20 cellular contexts compared by ENCODE assay signal in the genomic region with DNA sequence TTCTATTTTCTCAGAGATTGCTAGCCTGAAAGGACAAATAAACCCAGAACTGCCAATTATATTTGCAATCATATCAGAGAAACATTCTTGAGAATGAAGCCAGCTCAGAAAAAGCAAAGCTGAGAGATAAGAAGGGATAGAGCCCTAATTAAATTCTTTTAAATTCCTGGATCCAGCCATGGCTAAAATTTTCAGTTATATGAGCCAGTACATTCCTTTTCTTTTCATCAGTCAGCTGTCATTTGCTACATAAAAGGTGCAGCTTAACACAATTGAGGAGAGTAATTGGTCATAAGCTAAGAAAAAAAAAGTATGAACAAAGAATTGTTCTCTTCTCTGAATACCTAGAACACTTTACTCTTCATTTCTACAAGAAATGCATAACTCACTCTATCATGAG.
A peak's percentile ranks its signal among the peaks of the same experiment; 100 is the strongest.
DNase-seq lines count a peak whose midpoint lies in the region; ATAC-seq, FAIRE-seq and TF ChIP-seq lines count a peak whose summit lies in the region.
"Had no signal": no experiment of that assay in that cellular context is flagged by ENCODE, and none has a peak within 500 bp of the region (broad histone marks: within the 10 kb centered on the region; RNA-seq: fewer than 3 reads in every experiment).

No MANE protein-coding gene starts in this region.

- ATAC-seq in HepG2 (no peak), omental fat pad (ENCODE audit: low FRiP score) (peak; percentile 77), GM18858 (IDR thresholded peaks at IDR 0.05; ENCODE audit: unreplicated experiment) (no peak)

- H3K4ac ChIP-seq in mesenchymal stem cell (ENCODE audit: low read depth in 1 of 2, low read length in 2 of 2) = no peak overlapping the region

- no peak overlapping the region for H3K14ac ChIP-seq in mesenchymal stem cell (ENCODE audit: low read length in 2 of 2)

- H3K9ac ChIP-seq in liver (ENCODE audit: low read depth in 1 of 2, low read length in 2 of 2) (no peak overlapping the region), HepG2 (ENCODE audit: insufficient read depth, low read depth, low read length) (no peak overlapping the region), mesenchymal stem cell (ENCODE audit: low read length) (no peak overlapping the region)

- H3K27ac ChIP-seq in liver (ENCODE audit: low read depth in 1 of 2, low read length in 2 of 2) (no peak overlapping the region), HepG2 (ENCODE audit: extremely low read length, insufficient read depth, low read length) (no peak overlapping the region), mesenchymal stem cell (ENCODE audit: low read length, poor library complexity, severe bottlenecking) (no peak overlapping the region)

- H3K4me3 ChIP-seq in liver (ENCODE audit: low read depth in 1 of 3, low read length in 3 of 3) (no peak overlapping the region), HepG2 (replicated peaks in 1 of 3; ENCODE audit: insufficient read depth in 1 of 3, low read depth in 2 of 3, low read length in 3 of 3) (no peak overlapping the region), mesenchymal stem cell (ENCODE audit: insufficient read depth in 1 of 2, low read depth in 1 of 2, low read length in 2 of 2) (no peak overlapping the region)
- H3K4me3 ChIP-seq: HAP-1 had no signal

- H3K27me3 ChIP-seq in liver (ENCODE audit: control insufficient read depth in 4 of 4, insufficient read depth in 4 of 4, low read length in 3 of 4) (no peaks in the 10 kb centered on the region), HepG2 (ENCODE audit: control insufficient read depth in 1 of 2, insufficient read depth in 2 of 2, low read length in 2 of 2) (no peaks in the 10 kb centered on the region), mesenchymal stem cell (ENCODE audit: control insufficient read depth in 1 of 2, insufficient read depth in 1 of 2, low read length in 2 of 2) (no peaks in the 10 kb centered on the region)

- no peak overlapping the region for H2AFZ ChIP-seq in HepG2 (ENCODE audit: low read length)
- no peak overlapping the region for H2AFZ ChIP-seq in mesenchymal stem cell (ENCODE audit: low read depth, low read length)

- no peaks in the 10 kb centered on the region for H3K36me3 ChIP-seq in liver (ENCODE audit: control insufficient read depth in 4 of 4, insufficient read depth in 3 of 4, low read depth in 1 of 4, low read length in 3 of 4)
- H3K36me3 ChIP-seq in HepG2 (replicated peaks in 1 of 2; ENCODE audit: control insufficient read depth in 1 of 2, insufficient read depth in 2 of 2, low read length in 2 of 2) = no peaks in the 10 kb centered on the region
- H3K36me3 ChIP-seq in mesenchymal stem cell (ENCODE audit: control insufficient read depth in 1 of 2, insufficient read depth in 2 of 2, low read depth in 1 of 2, low read length in 2 of 2) = no peaks in the 10 kb centered on the region
- H3K36me3 ChIP-seq: HAP-1 had no signal

- no peak overlapping the region for H3K4me2 ChIP-seq in HepG2 (ENCODE audit: low read depth, low read length)
- no peak overlapping the region for H3K4me2 ChIP-seq in mesenchymal stem cell (ENCODE audit: low read length, poor library complexity, severe bottlenecking)

- H4K91ac ChIP-seq in mesenchymal stem cell (ENCODE audit: low read length) = no peak overlapping the region

- no peak for TF ChIP-seq POLR2A in HepG2 (IDR thresholded peaks at IDR 0.05; ENCODE audit: insufficient read depth in 1 of 2, low read depth in 2 of 2, low read length in 2 of 2)

- no peak overlapping the region for H4K8ac ChIP-seq in mesenchymal stem cell (ENCODE audit: low read length)

- no peaks in the 10 kb centered on the region for H3K4me1 ChIP-seq in liver (ENCODE audit: control insufficient read depth in 4 of 4, insufficient read depth in 4 of 4, low read length in 3 of 4)
- H3K4me1 ChIP-seq in HepG2 (ENCODE audit: insufficient read depth, low read length) = no peaks in the 10 kb centered on the region
- H3K4me1 ChIP-seq in mesenchymal stem cell (ENCODE audit: control insufficient read depth, insufficient read depth, low read depth, low read length) = no peaks in the 10 kb centered on the region

- no peaks in the 10 kb centered on the region for H3K9me3 ChIP-seq in liver (ENCODE audit: control insufficient read depth in 4 of 4, low read length in 3 of 4)
- no peaks in the 10 kb centered on the region for H3K9me3 ChIP-seq in HepG2 (ENCODE audit: low read length)
- no peaks in the 10 kb centered on the region for H3K9me3 ChIP-seq in mesenchymal stem cell (ENCODE audit: control insufficient read depth, low read length)
- H3K9me3 ChIP-seq: HAP-1 had no signal

- H3K79me1 ChIP-seq in mesenchymal stem cell (replicated peaks; ENCODE audit: low read length, poor library complexity, severe bottlenecking) = no peaks in the 10 kb centered on the region

- CTCF ChIA-PET in HepG2 (lab: Yijun Ruan, JAX; ENCODE audit: low intra/inter-chr PET ratio, low total read pairs) = no interaction called here

- no TSS peak for BruUV-seq in HepG2 (replicated peaks; lab: Mats Ljungman, UMichigan)

- H3K79me2 ChIP-seq in HepG2 (ENCODE audit: insufficient read depth, low read length) = no peaks in the 10 kb centered on the region

- intact Hi-C loops in HepG2 (cut with micrococcal nuclease; ENCODE audit: unreplicated experiment) = no loop called here

- TF ChIP-seq CTCF in liver (IDR thresholded peaks at IDR 0.05; ENCODE audit: low read depth, low read length, missing input control) = no peak
- no peak for TF ChIP-seq CTCF in HepG2 (CRISPR knock-in tag; IDR thresholded peaks at IDR 0.05)
- TF ChIP-seq CTCF in omental fat pad (IDR thresholded peaks at IDR 0.05) = no peak

- no peak for FAIRE-seq in HepG2 (lab: Jason Lieb, UNC)
- FAIRE-seq: GM12891, GM18507, H54 had no signal

- POLR2A ChIA-PET in HepG2 (lab: Yijun Ruan, JAX) = no interaction called here

- TF ChIP-seq EP300 in HepG2 (IDR thresholded peaks at IDR 0.05; ENCODE audit: low read depth in 2 of 2, low read length in 2 of 2) (no peak), HepG2 (CRISPR knock-in tag; IDR thresholded peaks at IDR 0.05; ENCODE audit: borderline replicate concordance) (no peak)

- no peaks in the 10 kb centered on the region for H4K20me1 ChIP-seq in HepG2 (ENCODE audit: insufficient read depth, low read length)

- H2AK5ac ChIP-seq in mesenchymal stem cell (ENCODE audit: low read length, severe bottlenecking) = no peak overlapping the region

- no peak overlapping the region for H3K23ac ChIP-seq in mesenchymal stem cell (ENCODE audit: low read length in 2 of 2)

- no peak overlapping the region for H2BK5ac ChIP-seq in mesenchymal stem cell (ENCODE audit: low read depth, low read length, poor library complexity, severe bottlenecking)

- H2BK120ac ChIP-seq in mesenchymal stem cell (ENCODE audit: low read depth, low read length) = no peak overlapping the region

- no peak overlapping the region for H2BK12ac ChIP-seq in mesenchymal stem cell (ENCODE audit: low read length in 2 of 2)

- no peak overlapping the region for H2BK15ac ChIP-seq in mesenchymal stem cell (ENCODE audit: low read depth, poor library complexity, severe bottlenecking)

- DNase-seq in HepG2 (ENCODE audit: low spot score) = no peak
- peak; percentile 49 for DNase-seq in astrocyte of the hippocampus (ENCODE audit: low read depth, low spot score)
- no peak for DNase-seq in omental fat pad (ENCODE audit: low spot score)
- DNase-seq in mesenchymal stem cell = no peak
- no peak for DNase-seq in NK-92 treated with Interleukin-12 subunit alpha and Interleukin-12 subunit beta, amount 100 ng/mL, for 24 hours (lab: John Stamatoyannopoulos, UW)
- DNase-seq: C1 segment of cervical spinal cord; Calu3; CD4-positive, alpha-beta memory T cell; COR-L47; DMS53; DMS79 treated with DMSO at 0.1 percent for 48 hours; GF-D8; GOT3; HFFc6 had no signal

- H3K18ac ChIP-seq in mesenchymal stem cell (ENCODE audit: low read depth in 1 of 2, low read length in 2 of 2) = no peak overlapping the region

- in situ Hi-C loops in HepG2 (cut with HindIII; ENCODE audit: extremely low pct_ligation_motif_present, low pct_unique_long_range_greater_than_20kb) = no loop called here

- TF ChIP-seq RAD21 in liver (IDR thresholded peaks at IDR 0.05) (no peak), HepG2 (CRISPR knock-in tag; IDR thresholded peaks at IDR 0.05) (no peak)

TF ChIP-seq in liver, 16 proteins besides CTCF, POLR2A, EP300 and RAD21:
- peak; percentile 29 for TF ChIP-seq NR2F2 (IDR thresholded peaks at IDR 0.05)
- no peak for TF ChIP-seq YY1 (IDR thresholded peaks at IDR 0.05)
- no peak for TF ChIP-seq RXRA (IDR thresholded peaks at IDR 0.05)
- TF ChIP-seq HNF4G (IDR thresholded peaks at IDR 0.05) = no peak
- no peak for TF ChIP-seq FOXA2 (IDR thresholded peaks at IDR 0.05)
TF ChIP-seq in liver: peak in this region for 1.

TF ChIP-seq in HepG2, 621 proteins besides CTCF, POLR2A, EP300 and RAD21:
- TF ChIP-seq, protein P1, sequence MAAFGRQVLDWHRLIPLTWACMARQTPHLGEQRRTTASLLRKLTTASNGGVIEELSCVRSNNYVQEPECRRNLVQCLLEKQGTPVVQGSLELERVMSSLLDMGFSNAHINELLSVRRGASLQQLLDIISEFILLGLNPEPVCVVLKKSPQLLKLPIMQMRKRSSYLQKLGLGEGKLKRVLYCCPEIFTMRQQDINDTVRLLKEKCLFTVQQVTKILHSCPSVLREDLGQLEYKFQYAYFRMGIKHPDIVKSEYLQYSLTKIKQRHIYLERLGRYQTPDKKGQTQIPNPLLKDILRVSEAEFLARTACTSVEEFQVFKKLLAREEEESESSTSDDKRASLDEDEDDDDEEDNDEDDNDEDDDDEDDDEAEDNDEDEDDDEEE (CRISPR knock-in tag; IDR thresholded peaks at IDR 0.05) = no peak
- TF ChIP-seq RFX5 (IDR thresholded peaks at IDR 0.05; ENCODE audit: low read depth, low read length) = no peak
- no peak for TF ChIP-seq POGZ (CRISPR knock-in tag; IDR thresholded peaks at IDR 0.05)
- TF ChIP-seq, protein P2, sequence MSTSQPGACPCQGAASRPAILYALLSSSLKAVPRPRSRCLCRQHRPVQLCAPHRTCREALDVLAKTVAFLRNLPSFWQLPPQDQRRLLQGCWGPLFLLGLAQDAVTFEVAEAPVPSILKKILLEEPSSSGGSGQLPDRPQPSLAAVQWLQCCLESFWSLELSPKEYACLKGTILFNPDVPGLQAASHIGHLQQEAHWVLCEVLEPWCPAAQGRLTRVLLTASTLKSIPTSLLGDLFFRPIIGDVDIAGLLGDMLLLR (CRISPR knock-in tag; IDR thresholded peaks at IDR 0.05) = no peak
- no peak for TF ChIP-seq ZNF572 (CRISPR knock-in tag; IDR thresholded peaks at IDR 0.05)
- TF ChIP-seq, protein P3, sequence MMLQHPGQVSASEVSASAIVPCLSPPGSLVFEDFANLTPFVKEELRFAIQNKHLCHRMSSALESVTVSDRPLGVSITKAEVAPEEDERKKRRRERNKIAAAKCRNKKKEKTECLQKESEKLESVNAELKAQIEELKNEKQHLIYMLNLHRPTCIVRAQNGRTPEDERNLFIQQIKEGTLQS (CRISPR knock-in tag; IDR thresholded peaks at IDR 0.05) = no peak
- no peak for TF ChIP-seq ZNF790 (CRISPR knock-in tag; IDR thresholded peaks at IDR 0.05; ENCODE audit: borderline replicate concordance)
- no peak for TF ChIP-seq ZNF616 (CRISPR knock-in tag; IDR thresholded peaks at IDR 0.05; ENCODE audit: low read depth)
